24 cellular contexts compared by ENCODE assay signal in genomic region chr9:137057545-137057944, GRCh38. TPM values are rescaled to one million over a fixed set of nuclear protein-coding genes. Genes with fewer than 3 reads are reported as not detected.
DNase-seq lines count a peak whose midpoint lies in the region; ATAC-seq and TF ChIP-seq lines count a peak whose summit lies in the region.
"Had no signal": no experiment of that assay in that cellular context is flagged by ENCODE, and none has a peak within 500 bp of the region (broad histone marks: within the 10 kb centered on the region; RNA-seq: fewer than 3 reads in every experiment).

No MANE protein-coding gene starts in this region.

- ATAC-seq in HG03342 (IDR thresholded peaks at IDR 0.05; ENCODE audit: unreplicated experiment) (no peak), HG03565 (IDR thresholded peaks at IDR 0.05; ENCODE audit: unreplicated experiment) (no peak)
- ATAC-seq: body of pancreas, heart right ventricle had no signal

- TF ChIP-seq EP300 in sigmoid colon (IDR thresholded peaks at IDR 0.05), result no peak

- peaks cover 57% of the 10 kb centered on the region for H3K27me3 Mint-ChIP-seq in nephron (ENCODE audit: low read depth)

- H3K9me3 ChIP-seq in sigmoid colon, result no peaks in the 10 kb centered on the region
- H3K9me3 ChIP-seq: BLaER1, body of pancreas, colonic mucosa, heart right ventricle, spleen had no signal

- no peaks in the 10 kb centered on the region for H3K9me3 Mint-ChIP-seq in nephron
- H3K9me3 Mint-ChIP-seq: activated naive CD8-positive, alpha-beta T cell treated with anti-CD3 and anti-CD28 coated beads, Interleukin-2, amount 10 ng/mL, durations not matched to agents 7 days and 5 days; activated T-helper 2 cell treated with anti-CD3 and anti-CD28 coated beads, Interferon-gamma antibody, Interleukin-2, Interleukin-4, amounts not matched to agents 10 μg/mL and 5 μg/mL and 100 μg/mL, durations not matched to agents 14 hours and 24 hours and 36 hours; immature natural killer cell had no signal

- no peaks in the 10 kb centered on the region for H3K36me3 ChIP-seq in sigmoid colon
- H3K36me3 ChIP-seq: BLaER1, colonic mucosa, heart right ventricle, spleen had no signal

- peaks cover 25% of the 10 kb centered on the region for H3K4me1 Mint-ChIP-seq in nephron
- H3K4me1 Mint-ChIP-seq: activated naive CD8-positive, alpha-beta T cell treated with anti-CD3 and anti-CD28 coated beads, Interleukin-2, amount 10 ng/mL, durations not matched to agents 7 days and 5 days; immature natural killer cell had no signal

- no peak for TF ChIP-seq POLR2A in sigmoid colon (IDR thresholded peaks at IDR 0.05)

- H3K27ac Mint-ChIP-seq in nephron, result peak overlapping the region in 2 of 3 experiments; percentile 70 to 71
- H3K27ac Mint-ChIP-seq: activated naive CD8-positive, alpha-beta T cell treated with anti-CD3 and anti-CD28 coated beads, Interleukin-2, amount 10 ng/mL, durations not matched to agents 7 days and 5 days; activated T-helper 2 cell treated with anti-CD3 and anti-CD28 coated beads, Interferon-gamma antibody, Interleukin-2, Interleukin-4, amounts not matched to agents 10 μg/mL and 5 μg/mL and 100 μg/mL, durations not matched to agents 14 hours and 24 hours and 36 hours; immature natural killer cell had no signal

- H3K27ac ChIP-seq in sigmoid colon, result no peak overlapping the region
- H3K27ac ChIP-seq: BLaER1, body of pancreas, colonic mucosa, spleen had no signal

- intact Hi-C loops in sigmoid colon (cut with DNase I), result no loop called here

- H3K36me3 Mint-ChIP-seq in nephron (ENCODE audit: low read depth), result no peaks in the 10 kb centered on the region
- H3K36me3 Mint-ChIP-seq: activated naive CD8-positive, alpha-beta T cell treated with anti-CD3 and anti-CD28 coated beads, Interleukin-2, amount 10 ng/mL, durations not matched to agents 7 days and 5 days; immature natural killer cell had no signal

- TF ChIP-seq CTCF in nephron (IDR thresholded peaks at IDR 0.05; ENCODE audit: unreplicated experiment in 3 of 3) (no peak), sigmoid colon (IDR thresholded peaks at IDR 0.05) (no peak)

- peaks cover 16 to 17% (median 17%) of the 10 kb centered on the region in 3 donors for H3K27me3 ChIP-seq in sigmoid colon
- H3K27me3 ChIP-seq: body of pancreas had no signal

- H3K4me3 ChIP-seq in sigmoid colon, result no peak overlapping the region
- H3K4me3 ChIP-seq: BLaER1, body of pancreas, colonic mucosa, heart right ventricle, spleen had no signal

- H3K4me1 ChIP-seq in sigmoid colon, result peaks cover 0 to 45% (median 40%) of the 10 kb centered on the region in 4 donors

- DNase-seq in NCI-H2081 (lab: John Stamatoyannopoulos, UW) (peak; percentile 49 to 75), NCI-H2081 treated with DMSO at 0.1 percent for 48 hours (lab: John Stamatoyannopoulos, UW) (no peak), NCI-H146 (lab: John Stamatoyannopoulos, UW) (peak; percentile 68), NCI-H524 (lab: John Stamatoyannopoulos, UW) (peak; percentile 78 to 85), sigmoid colon (no peak)
- DNase-seq: activated CD4-positive, alpha-beta T cell treated with anti-CD3 and anti-CD28 coated beads for 4 hours; activated naive CD8-positive, alpha-beta T cell treated with anti-CD3 and anti-CD28 coated beads, Interleukin-2, amount 10 ng/mL, durations not matched to agents 7 days and 5 days; body of pancreas; immature natural killer cell; NCI-H187 treated with DMSO at 0.1 percent for 48 hours; spleen; SW 1271 had no signal

- no peak overlapping the region for H3K4me3 Mint-ChIP-seq in nephron
- H3K4me3 Mint-ChIP-seq: activated naive CD8-positive, alpha-beta T cell treated with anti-CD3 and anti-CD28 coated beads, Interleukin-2, amount 10 ng/mL, durations not matched to agents 7 days and 5 days; immature natural killer cell had no signal

- 17 to 59% methylated on average over 16 of the region's 16 CpGs for WGBS in sigmoid colon, 2 donors

RNA-seq across cellular contexts. Expression of gene ENTPD2, which starts 3.7 kb away (rescaled TPM):
- 1 to 10 TPM in 3 of 4 donors, not detected in 1; 1.2 to 2.2 (median 2.1) TPM for total RNA-seq in sigmoid colon
- polyA plus RNA-seq in sigmoid colon, result 1 to 10 TPM in 2 of 3 donors, under 1 TPM in 1; 0.92 to 6.4 (median 3.0) TPM
- total RNA-seq: A673; activated naive CD8-positive, alpha-beta T cell treated with anti-CD3 and anti-CD28 coated beads, Interleukin-2, amount 10 ng/mL, durations not matched to agents 7 days and 5 days; activated T-helper 2 cell treated with anti-CD3 and anti-CD28 coated beads, Interferon-gamma antibody, Interleukin-2, Interleukin-4, amounts not matched to agents 10 μg/mL and 5 μg/mL and 100 μg/mL, durations not matched to agents 14 hours and 24 hours and 36 hours; pulmonary artery endothelial cell; subcutaneous adipose tissue had no signal
- polyA plus RNA-seq: immature natural killer cell had no signal

RNA-seq across cellular contexts. Expression of gene NPDC1, which starts 11.6 kb away (rescaled TPM):
- total RNA-seq in sigmoid colon, result 100 to 1,000 TPM in 1 of 4 donors, 10 to 100 TPM in 3; 21.4 to 101 (median 42.4) TPM
- polyA plus RNA-seq in sigmoid colon, result 100 to 1,000 TPM in 1 of 3 donors, 10 to 100 TPM in 2; 47.9 to 118 (median 91.9) TPM

RNA-seq across cellular contexts. Expression of gene SAPCD2, which starts 12.8 kb away (rescaled TPM):
- total RNA-seq in sigmoid colon, result under 1 TPM in 1 of 4 donors, not detected in 3; 0.81 TPM
- polyA plus RNA-seq in sigmoid colon, result 10 to 100 TPM in 1 of 3 donors, 1 to 10 TPM in 2; 3.6 to 16.4 (median 3.7) TPM

RNA-seq across cellular contexts. Expression of gene UAP1L1, which starts 19.8 kb away (rescaled TPM):
- total RNA-seq in sigmoid colon, result 1 to 10 TPM; 2.9 to 9.1 (median 4.8) TPM
- polyA plus RNA-seq in sigmoid colon, result 1 to 10 TPM; 4.2 to 9.6 (median 6.0) TPM

RNA-seq across cellular contexts. Expression of gene FUT7, which starts 25.7 kb away (rescaled TPM):
- total RNA-seq in sigmoid colon, result 1 to 10 TPM in 1 of 4 donors, under 1 TPM in 2, not detected in 1; 0.36 to 1.3 (median 0.41) TPM
- 1 to 10 TPM in 1 of 3 donors, not detected in 2; 1.3 TPM for polyA plus RNA-seq in sigmoid colon
- total RNA-seq: A673; activated T-helper 2 cell treated with anti-CD3 and anti-CD28 coated beads, Interferon-gamma antibody, Interleukin-2, Interleukin-4, amounts not matched to agents 10 μg/mL and 5 μg/mL and 100 μg/mL, durations not matched to agents 14 hours and 24 hours and 36 hours; body of pancreas; colonic mucosa; H1; pulmonary artery endothelial cell; urinary bladder had no signal
- polyA plus RNA-seq: H1 had no signal

Comparison
In these comparisons a context has a peak if more than half of its experiments do, and no peak if none do; other contexts are left out.
1. DNase-seq: peak in NCI-H2081 (2 of 2), NCI-H146 (single experiment) and NCI-H524 (2 of 2); none in NCI-H2081 treated with DMSO at 0.1 percent for 48 hours (single experiment) and sigmoid colon (single experiment).